In the genomic region with DNA sequence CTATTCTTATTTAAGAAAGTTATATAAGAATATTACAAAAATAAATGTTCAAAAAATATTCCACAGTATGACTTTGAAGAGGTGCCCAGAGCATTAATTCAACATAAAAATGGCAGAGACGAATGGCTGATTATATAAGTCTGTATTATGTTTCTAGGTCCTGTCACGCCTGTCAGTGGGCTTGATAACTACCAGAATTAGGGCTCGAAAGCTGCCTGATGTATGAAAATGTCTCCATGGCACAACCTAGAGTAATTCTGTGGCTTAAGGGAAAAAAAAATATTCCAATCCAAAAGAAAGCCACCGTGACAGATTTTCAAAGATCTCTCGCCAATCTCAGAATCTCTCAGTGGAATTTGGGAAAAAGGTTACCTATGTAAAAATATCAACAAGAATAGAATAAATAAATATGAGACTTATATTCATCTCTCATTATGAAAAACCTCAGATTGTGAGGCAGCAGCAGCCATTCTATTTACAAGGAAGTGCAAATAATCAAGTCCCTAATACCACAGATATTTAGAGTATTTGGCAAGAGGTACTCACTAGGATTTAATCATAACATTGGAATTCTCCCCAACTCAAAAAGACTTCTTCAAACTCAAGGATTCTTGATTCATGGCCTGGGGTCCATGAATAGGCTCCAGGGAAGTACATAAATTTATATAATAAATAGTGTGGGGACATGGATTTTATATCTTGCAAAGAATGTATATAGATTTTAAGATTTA, we compare ENCODE assay signal across 21 cellular contexts.
DNase-seq lines count a peak whose midpoint lies in the region; ATAC-seq and TF ChIP-seq lines count a peak whose summit lies in the region.
"Had no signal": no experiment of that assay in that cellular context is flagged by ENCODE, and none has a peak within 500 bp of the region (broad histone marks: within the 10 kb centered on the region; RNA-seq: fewer than 3 reads in every experiment).

No MANE protein-coding gene starts in this region.

- H3K79me2 ChIP-seq in fibroblast of lung (ENCODE audit: control insufficient read depth, insufficient read depth, low read length) (no peaks in the 10 kb centered on the region), mesendoderm (ENCODE audit: control insufficient read depth, insufficient read depth, low read length) (no peaks in the 10 kb centered on the region)

- H2BK5ac ChIP-seq in mesendoderm (ENCODE audit: low read length): no peak overlapping the region

- H3K18ac ChIP-seq in mesendoderm (ENCODE audit: low read length): no peak overlapping the region

- no peaks in the 10 kb centered on the region for H3K27me3 ChIP-seq in fibroblast of lung (ENCODE audit: control insufficient read depth, insufficient read depth, low read length)
- H3K27me3 ChIP-seq in mesendoderm (ENCODE audit: insufficient read depth, low read length, poor library complexity): no peaks in the 10 kb centered on the region
- H3K27me3 ChIP-seq: MG63, right lobe of liver, transverse colon had no signal

- H3K36me3 ChIP-seq in SK-N-MC (ENCODE audit: insufficient read depth, low read length): no peaks in the 10 kb centered on the region
- H3K36me3 ChIP-seq in fibroblast of lung (ENCODE audit: control insufficient read depth, insufficient read depth, low read length): no peaks in the 10 kb centered on the region
- no peaks in the 10 kb centered on the region for H3K36me3 ChIP-seq in mesendoderm (ENCODE audit: control insufficient read depth, insufficient read depth, low read length)
- H3K36me3 ChIP-seq: MG63, right lobe of liver, transverse colon had no signal

- H3K4me3 Mint-ChIP-seq in activated T-helper 17 cell treated with anti-CD3 and anti-CD28 coated beads, Interleukin-2, amount 50 U/mL, for 72 hours: no peak overlapping the region
- H3K4me3 Mint-ChIP-seq: activated CD4-positive, alpha-beta T cell treated with anti-CD3 and anti-CD28 coated beads, Interleukin-2, amount 10 ng/mL, durations not matched to agents 7 days and 5 days; dendritic cell treated with granulocyte-macrophage colony-stimulating factor and Interleukin-4, amounts not matched to agents 40 ng/mL and 50 ng/mL, for 4 days; memory B cell had no signal

- no peaks in the 10 kb centered on the region for H4K20me1 ChIP-seq in fibroblast of lung (ENCODE audit: control insufficient read depth, extremely low read depth, insufficient read depth, low read length)

- no CpG with 5 or more reads among the region's 5 CpGs for WGBS in mesendoderm (ENCODE audit: extremely low coverage, insufficient coverage, low lambda C conversion rate)

- H2AFZ ChIP-seq in fibroblast of lung (ENCODE audit: low read length): no peak overlapping the region

- no peak overlapping the region for H4K5ac ChIP-seq in mesendoderm (ENCODE audit: low read length)

- H3K27ac ChIP-seq in SK-N-MC: peak overlapping the region; percentile 64; the same call in 1 of the 2 replicates
- no peak overlapping the region for H3K27ac ChIP-seq in fibroblast of lung (ENCODE audit: insufficient read depth, low read length)
- H3K27ac ChIP-seq in mesendoderm (ENCODE audit: low read depth, low read length): no peak overlapping the region
- H3K27ac ChIP-seq: right lobe of liver had no signal

- H2AK5ac ChIP-seq in mesendoderm (ENCODE audit: low read length): no peak overlapping the region

- H3K4me1 Mint-ChIP-seq in activated T-helper 17 cell treated with anti-CD3 and anti-CD28 coated beads, Interleukin-2, amount 50 U/mL, for 72 hours: no peaks in the 10 kb centered on the region
- H3K4me1 Mint-ChIP-seq: activated CD4-positive, alpha-beta T cell treated with anti-CD3 and anti-CD28 coated beads, Interleukin-2, amount 10 ng/mL, durations not matched to agents 7 days and 5 days; memory B cell had no signal

- DNase-seq in EL (peak; percentile 73), SK-N-MC (ENCODE audit: low read depth, low spot score) (no peak), fibroblast of lung (ENCODE audit: low read depth in 2 of 2) (peak; percentile 65 to 92), renal cortical epithelial cell (ENCODE audit: low read depth) (peak; percentile 70), NCI-H510A treated with DMSO at 0.1 percent for 48 hours (lab: John Stamatoyannopoulos, UW) (no peak), mesendoderm (no peak)
- DNase-seq: activated CD4-positive, alpha-beta T cell treated with anti-CD3 and anti-CD28 coated beads, Interleukin-2, amount 10 ng/mL, durations not matched to agents 7 days and 5 days; activated T-cell treated with anti-CD3 and anti-CD28 coated beads, Interleukin-2, amount 50 U/mL, for 1 hour; C1 segment of cervical spinal cord; MG63; NCI-H187; right lobe of liver; Right ventricle myocardium superior; stimulated activated CD4-positive, alpha-beta T cell treated with anti-CD3 and anti-CD28 coated beads, Interleukin-4, amount 100 ng/mL, for 24 hours; T-helper 9 cell; transverse colon had no signal

- no peak overlapping the region for H3K23ac ChIP-seq in mesendoderm (ENCODE audit: low read length)

- no peak overlapping the region for H4K8ac ChIP-seq in mesendoderm (ENCODE audit: low read depth, low read length)

- no peaks in the 10 kb centered on the region for H3K9me3 ChIP-seq in SK-N-MC (ENCODE audit: low read depth, low read length)
- no peaks in the 10 kb centered on the region for H3K9me3 ChIP-seq in fibroblast of lung (ENCODE audit: control insufficient read depth, insufficient read depth, low read depth, low read length)
- H3K9me3 ChIP-seq: MG63, right lobe of liver, transverse colon had no signal

- H3K56ac ChIP-seq in mesendoderm (ENCODE audit: low read length): no peak overlapping the region

- H3K9ac ChIP-seq in SK-N-MC (ENCODE audit: insufficient read length): no peak overlapping the region
- no peak overlapping the region for H3K9ac ChIP-seq in fibroblast of lung (ENCODE audit: insufficient read depth, low read length)
- H3K9ac ChIP-seq in mesendoderm (ENCODE audit: low read length): no peak overlapping the region

- H3K36me3 Mint-ChIP-seq in activated T-helper 17 cell treated with anti-CD3 and anti-CD28 coated beads, Interleukin-2, amount 50 U/mL, for 72 hours (ENCODE audit: low read depth): no peaks in the 10 kb centered on the region
- H3K36me3 Mint-ChIP-seq: memory B cell had no signal

- no peak overlapping the region for H2BK15ac ChIP-seq in mesendoderm (replicated peaks; ENCODE audit: low read depth)

- TF ChIP-seq CTCF in fibroblast of lung (conservative IDR thresholded peaks at IDR 0.05 in 1 of 2, IDR thresholded peaks at IDR 0.05 in 1 of 2; ENCODE audit: low read depth in 1 of 2, low read length in 2 of 2): no peak

- no peaks in the 10 kb centered on the region for H3K79me1 ChIP-seq in mesendoderm (ENCODE audit: low read length)

- H3K4me3 ChIP-seq in SK-N-MC (no peak overlapping the region), fibroblast of lung (replicated peaks in 1 of 4; ENCODE audit: control extremely low read depth in 1 of 4, insufficient read depth in 1 of 4, low read depth in 3 of 4, low read length in 4 of 4) (no peak overlapping the region), mesendoderm (ENCODE audit: low read length) (no peak overlapping the region)
- H3K4me3 ChIP-seq: MG63, right lobe of liver, transverse colon had no signal

- H3K4me1 ChIP-seq in fibroblast of lung (ENCODE audit: control insufficient read depth, extremely low read depth, insufficient read depth, low read length) (peaks cover 7% of the 10 kb centered on the region), mesendoderm (ENCODE audit: control insufficient read depth, low read depth, low read length) (no peaks in the 10 kb centered on the region)
- H3K4me1 ChIP-seq: right lobe of liver, transverse colon had no signal

- H3K27ac Mint-ChIP-seq in activated T-helper 17 cell treated with anti-CD3 and anti-CD28 coated beads, Interleukin-2, amount 50 U/mL, for 72 hours: no peak overlapping the region
- H3K27ac Mint-ChIP-seq: activated CD4-positive, alpha-beta T cell treated with anti-CD3 and anti-CD28 coated beads, Interleukin-2, amount 10 ng/mL, durations not matched to agents 7 days and 5 days; dendritic cell treated with granulocyte-macrophage colony-stimulating factor and Interleukin-4, amounts not matched to agents 40 ng/mL and 50 ng/mL, for 4 days; memory B cell had no signal

- no peaks in the 10 kb centered on the region for H3K9me3 Mint-ChIP-seq in activated T-helper 17 cell treated with anti-CD3 and anti-CD28 coated beads, Interleukin-2, amount 50 U/mL, for 72 hours
- H3K9me3 Mint-ChIP-seq: activated CD4-positive, alpha-beta T cell treated with anti-CD3 and anti-CD28 coated beads, Interleukin-2, amount 10 ng/mL, durations not matched to agents 7 days and 5 days; memory B cell had no signal

- H2BK120ac ChIP-seq in mesendoderm (ENCODE audit: low read depth, low read length): no peak overlapping the region

- no peak overlapping the region for H3K4ac ChIP-seq in mesendoderm (ENCODE audit: low read depth, low read length)

- H3K4me2 ChIP-seq in fibroblast of lung (ENCODE audit: extremely low read depth, insufficient read depth, low read length) (peak overlapping the region; percentile 48), mesendoderm (ENCODE audit: low read length) (no peak overlapping the region)

- H3K27me3 Mint-ChIP-seq in activated T-helper 17 cell treated with anti-CD3 and anti-CD28 coated beads, Interleukin-2, amount 50 U/mL, for 72 hours: no peaks in the 10 kb centered on the region
- H3K27me3 Mint-ChIP-seq: activated CD4-positive, alpha-beta T cell treated with anti-CD3 and anti-CD28 coated beads, Interleukin-2, amount 10 ng/mL, durations not matched to agents 7 days and 5 days; dendritic cell treated with granulocyte-macrophage colony-stimulating factor and Interleukin-4, amounts not matched to agents 40 ng/mL and 50 ng/mL, for 4 days; memory B cell had no signal

- no peak for ATAC-seq in activated T-helper 17 cell treated with anti-CD3 and anti-CD28 coated beads, Interleukin-2, amount 50 U/mL, for 72 hours (replicated peaks)
- ATAC-seq in HG03442 (IDR thresholded peaks at IDR 0.05; ENCODE audit: unreplicated experiment): no peak
- ATAC-seq: esophagus mucosa, right lobe of liver had no signal

Comparison
In these comparisons a context has a peak if more than half of its experiments do, and no peak if none do; other contexts are left out.
1. DNase-seq: peak in EL (single experiment), fibroblast of lung (2 of 2) and renal cortical epithelial cell (single experiment); none in SK-N-MC (single experiment), NCI-H510A treated with DMSO at 0.1 percent for 48 hours (single experiment) and mesendoderm (single experiment).